Comparison of ENCODE assay signal across 16 cellular contexts in the genomic region with DNA sequence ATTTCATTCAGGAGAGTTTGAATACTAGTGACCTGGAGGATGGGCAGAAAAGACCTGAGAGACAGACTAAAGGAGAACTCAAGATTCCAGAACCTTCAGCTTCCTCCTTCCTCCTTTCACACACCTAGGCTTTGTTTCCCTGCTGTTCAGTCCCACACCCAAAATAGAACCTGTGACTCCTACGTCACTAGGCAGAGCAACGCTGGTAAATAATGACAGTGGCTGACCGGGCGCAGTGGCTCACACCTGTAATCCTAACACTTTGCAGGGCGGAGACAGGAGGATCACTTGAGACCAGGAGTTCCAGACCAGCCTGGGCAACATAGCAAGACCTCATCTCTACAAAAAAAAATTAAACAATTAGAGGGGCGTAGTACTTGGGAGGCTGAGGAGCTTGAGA.
"Had no signal": no experiment of that assay in that cellular context is flagged by ENCODE, and none has a peak within 500 bp of the region (broad histone marks: within the 10 kb centered on the region; RNA-seq: fewer than 3 reads in every experiment).

No MANE protein-coding gene starts in this region.

- H3K27ac ChIP-seq: right atrium auricular region, testis, tibial nerve had no signal

- H3K36me3 ChIP-seq: tibial nerve had no signal

- H3K27me3 ChIP-seq: right atrium auricular region, testis, tibial nerve had no signal

- H3K4me3 ChIP-seq: lung, right atrium auricular region, testis, tibial nerve had no signal

- H3K9me3 ChIP-seq: right atrium auricular region, testis, tibial nerve had no signal

- DNase-seq: cerebellar nuclear complex; effector CD4-positive, alpha-beta T cell; endodermal cell; erythroblast; foreskin melanocyte; immature natural killer cell; left ventricle myocardium superior; mesenchymal stem cell; midbrain; naive thymus-derived CD8-positive, alpha-beta T cell; posterior cingulate gyrus; stimulated activated CD4-positive, alpha-beta T cell treated with anti-CD3 and anti-CD28 coated beads, Interleukin-4, amount 100 ng/mL, for 1 hour; testis had no signal

- H3K4me1 ChIP-seq: testis had no signal
